16 cellular contexts compared by ENCODE assay signal in the genomic region with DNA sequence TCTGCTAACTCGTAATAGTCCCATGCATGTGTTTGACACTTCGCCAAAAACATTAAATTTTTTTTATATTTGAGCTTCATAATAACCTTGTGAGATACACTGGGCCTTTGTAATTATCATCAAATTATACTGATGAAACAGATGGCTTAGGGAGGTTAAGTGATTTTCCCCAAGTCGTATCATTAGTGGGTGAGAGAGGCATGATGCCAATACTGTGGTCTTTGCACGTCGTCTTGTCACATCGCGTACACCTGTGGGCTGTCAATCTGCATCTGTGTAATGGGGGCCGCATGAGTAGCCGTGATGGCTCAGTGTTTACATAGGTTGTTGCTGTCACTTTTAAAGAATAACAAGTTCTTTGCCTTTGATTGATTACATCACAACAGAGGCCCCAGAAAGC. TPM values are rescaled to one million over a fixed set of nuclear protein-coding genes. Genes with fewer than 3 reads are reported as not detected.
DNase-seq lines count a peak whose midpoint lies in the region; FAIRE-seq lines count a peak whose summit lies in the region.
"Had no signal": no experiment of that assay in that cellular context is flagged by ENCODE, and none has a peak within 500 bp of the region (broad histone marks: within the 10 kb centered on the region; RNA-seq: fewer than 3 reads in every experiment).

No MANE protein-coding gene starts in this region.

- WGBS in small intestine, 3 donors = 66 to 78% (median 77%) methylated on average over 9 of the region's 9 CpGs

- no peak overlapping the region for H3K27ac ChIP-seq in small intestine (ENCODE audit: low read depth in 1 of 2, low read length in 1 of 2)
- H3K27ac ChIP-seq: Peyer's patch had no signal

- DNase-seq in COR-L47 (lab: John Stamatoyannopoulos, UW) = peak; percentile 53
- peak; percentile 34 for DNase-seq in NCI-H1092 treated with DMSO at 0.1 percent for 48 hours (lab: John Stamatoyannopoulos, UW)
- DNase-seq in NCI-H2081 treated with DMSO at 0.1 percent for 48 hours (lab: John Stamatoyannopoulos, UW) = peak; percentile 8
- DNase-seq in NCI-H82 treated with DMSO at 0.1 percent for 48 hours (lab: John Stamatoyannopoulos, UW; ENCODE audit: unreplicated experiment) = peak; percentile 2
- DNase-seq in small intestine = no peak
- DNase-seq in activated CD4-positive, alpha-beta T cell treated with anti-CD3 and anti-CD28 coated beads, Interleukin-2, amount 50 U/mL, for 4 hours = no peak
- DNase-seq in activated CD8-positive, alpha-beta memory T cell treated with anti-CD3 and anti-CD28 coated beads, Interleukin-2, amount 50 U/mL, for 4 hours = no peak
- DNase-seq in amygdala (lab: John Stamatoyannopoulos, UW) = no peak
- DNase-seq: Caco-2, DMS79, Karpas-422, NCI-H2029, Peyer's patch, T-helper 2 cell had no signal

- H3K4me3 ChIP-seq in small intestine (ENCODE audit: low read depth in 1 of 2, low read length in 2 of 2) = no peak overlapping the region
- H3K4me3 ChIP-seq: HAP-1, Peyer's patch had no signal

- no peaks in the 10 kb centered on the region for H3K36me3 ChIP-seq in small intestine (ENCODE audit: control insufficient read depth in 2 of 2, insufficient read depth in 2 of 2, low read length in 2 of 2)
- H3K36me3 ChIP-seq: HAP-1, Peyer's patch had no signal

- no peaks in the 10 kb centered on the region for H3K4me1 ChIP-seq in small intestine (ENCODE audit: control insufficient read depth in 2 of 2, insufficient read depth in 1 of 2, low read depth in 1 of 2, low read length in 1 of 2)
- H3K4me1 ChIP-seq: Caco-2, Peyer's patch had no signal

- H3K9me3 ChIP-seq in small intestine (ENCODE audit: control insufficient read depth, low read depth) = no peaks in the 10 kb centered on the region
- H3K9me3 ChIP-seq: Caco-2, HAP-1, Peyer's patch had no signal

- FAIRE-seq in small intestine (lab: Jason Lieb, UNC) = no peak
- FAIRE-seq: GM12891 had no signal

- H3K27me3 ChIP-seq in small intestine (ENCODE audit: control insufficient read depth in 2 of 2, insufficient read depth in 2 of 2, low read length in 2 of 2) = no peaks in the 10 kb centered on the region
- H3K27me3 ChIP-seq: Peyer's patch had no signal

RNA-seq across cellular contexts. Expression of gene PRL, which starts 1.7 kb away (rescaled TPM):
- polyA plus RNA-seq in small intestine = not detected

Comparison
In these comparisons a context has a peak if more than half of its experiments do, and no peak if none do; other contexts are left out.
1. DNase-seq: peak in COR-L47 (single experiment), NCI-H1092 treated with DMSO at 0.1 percent for 48 hours (single experiment), NCI-H2081 treated with DMSO at 0.1 percent for 48 hours (single experiment) and NCI-H82 treated with DMSO at 0.1 percent for 48 hours (single experiment); none in small intestine (single experiment), activated CD4-positive, alpha-beta T cell treated with anti-CD3 and anti-CD28 coated beads, Interleukin-2, amount 50 U/mL, for 4 hours (0 of 2), activated CD8-positive, alpha-beta memory T cell treated with anti-CD3 and anti-CD28 coated beads, Interleukin-2, amount 50 U/mL, for 4 hours (single experiment) and amygdala (0 of 56).